Comparison of ENCODE assay signal across 12 cellular contexts in the genomic region with DNA sequence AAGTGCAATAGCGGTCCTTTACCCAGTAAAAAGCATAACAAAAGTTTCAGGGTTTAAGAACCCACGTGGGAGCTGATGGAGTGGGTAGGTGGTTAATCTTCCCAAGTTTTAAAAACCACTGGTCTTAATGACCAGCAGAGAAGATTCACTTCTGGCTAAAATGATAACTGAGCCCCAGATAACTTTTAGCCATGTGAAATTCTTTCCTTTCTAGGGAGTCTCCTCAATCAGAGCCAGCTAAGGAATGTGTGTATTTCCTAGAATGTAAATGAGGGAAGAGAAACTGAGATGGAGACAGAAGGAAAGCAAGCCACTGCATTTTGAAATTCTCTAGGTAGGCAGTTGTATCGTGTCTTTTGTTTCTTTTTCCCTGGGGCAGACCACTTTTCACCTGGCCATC. TPM values are rescaled to one million over a fixed set of nuclear protein-coding genes. Genes with fewer than 3 reads are reported as not detected.
DNase-seq lines count a peak whose midpoint lies in the region; ATAC-seq, FAIRE-seq and TF ChIP-seq lines count a peak whose summit lies in the region.
"Had no signal": no experiment of that assay in that cellular context is flagged by ENCODE, and none has a peak within 500 bp of the region (broad histone marks: within the 10 kb centered on the region; RNA-seq: fewer than 3 reads in every experiment).

No MANE protein-coding gene starts in this region.

- peaks cover 28% of the 10 kb centered on the region for H3F3A ChIP-seq in GM23248 (ENCODE audit: insufficient read depth)
- peaks cover 8% of the 10 kb centered on the region for H3F3A ChIP-seq in smooth muscle cell (ENCODE audit: low read depth)

- H3K9me3 Mint-ChIP-seq in CD8-positive, alpha-beta T cell: no peaks in the 10 kb centered on the region

- peaks cover 2% of the 10 kb centered on the region for H3K4me1 Mint-ChIP-seq in CD8-positive, alpha-beta T cell (ENCODE audit: low read depth)

- no peak overlapping the region for H3K27ac Mint-ChIP-seq in CD8-positive, alpha-beta T cell

- no peaks in the 10 kb centered on the region for H3K36me3 ChIP-seq in GM23248 (ENCODE audit: low read depth)
- no peaks in the 10 kb centered on the region for H3K36me3 ChIP-seq in ascending aorta
- no peaks in the 10 kb centered on the region for H3K36me3 ChIP-seq in kidney (ENCODE audit: control insufficient read depth in 1 of 2, insufficient read depth in 2 of 2, low read length in 2 of 2)
- H3K36me3 ChIP-seq in smooth muscle cell (ENCODE audit: low read depth): no peaks in the 10 kb centered on the region
- H3K36me3 ChIP-seq in CD8-positive, alpha-beta T cell (ENCODE audit: insufficient read depth, low read length): no peaks in the 10 kb centered on the region
- H3K36me3 ChIP-seq: HAP-1 had no signal

- TF ChIP-seq CTCF in ascending aorta (IDR thresholded peaks at IDR 0.05) (no peak), kidney (IDR thresholded peaks at IDR 0.05; ENCODE audit: borderline replicate concordance, extremely low read depth, insufficient read depth) (no peak), smooth muscle cell (IDR thresholded peaks at IDR 0.05; ENCODE audit: borderline replicate concordance, insufficient read depth, poor library complexity, severe bottlenecking) (peak; percentile 1)
- no peak for TF ChIP-seq CTCF in CD8-positive, alpha-beta T cell (IDR thresholded peaks at IDR 0.05)

- CTCF ChIA-PET in CD8-positive, alpha-beta T cell (lab: Charles Lee): no interaction called here

- FAIRE-seq in kidney (lab: Jason Lieb, UNC): no peak
- FAIRE-seq: TTC549 had no signal

- no peaks in the 10 kb centered on the region for H3K36me3 Mint-ChIP-seq in CD8-positive, alpha-beta T cell

- no peaks in the 10 kb centered on the region for H3K9me2 ChIP-seq in GM23248 (ENCODE audit: insufficient read depth)

- in situ Hi-C loops in GM23248 (cut with MboI): no loop called here

- no peaks in the 10 kb centered on the region for H3K9me3 ChIP-seq in GM23248 (ENCODE audit: low read depth)
- no peaks in the 10 kb centered on the region for H3K9me3 ChIP-seq in ascending aorta
- H3K9me3 ChIP-seq in kidney (ENCODE audit: control insufficient read depth in 1 of 2, low read length in 2 of 2): no peaks in the 10 kb centered on the region
- H3K9me3 ChIP-seq in smooth muscle cell (replicated peaks; ENCODE audit: low read depth): no peaks in the 10 kb centered on the region
- H3K9me3 ChIP-seq in CD8-positive, alpha-beta T cell (ENCODE audit: low read length): no peaks in the 10 kb centered on the region
- H3K9me3 ChIP-seq: HAP-1 had no signal

- H4K20me1 ChIP-seq in GM23248 (ENCODE audit: insufficient read depth) (no peaks in the 10 kb centered on the region), smooth muscle cell (ENCODE audit: low read depth) (peaks cover 6% of the 10 kb centered on the region)

- H3K4me2 ChIP-seq in GM23248 (ENCODE audit: unreplicated experiment) (peak overlapping the region; percentile 83), smooth muscle cell (peak overlapping the region; percentile 86)

- POLR2A ChIA-PET in CD8-positive, alpha-beta T cell (lab: Charles Lee): no interaction called here

- 47 to 55% methylated on average over 3 of the region's 3 CpGs for WGBS in GM23248 (ENCODE audit: low coverage in 1 of 2, low lambda C conversion rate in 2 of 2, missing lambda C conversion rate in 2 of 2), 2 experiments
- 13% methylated on average over 3 of the region's 3 CpGs for WGBS in smooth muscle cell (ENCODE audit: low lambda C conversion rate)

- peak overlapping the region; percentile 74 for H3K9ac ChIP-seq in GM23248
- H3K9ac ChIP-seq in kidney (ENCODE audit: low read length in 2 of 2): no peak overlapping the region
- peak overlapping the region; percentile 49 for H3K9ac ChIP-seq in smooth muscle cell (ENCODE audit: low read depth)

- H3K27ac ChIP-seq in GM23248: peak overlapping the region; percentile 22; the same call in 1 of the 2 replicates
- H3K27ac ChIP-seq in ascending aorta: no peak overlapping the region
- no peak overlapping the region for H3K27ac ChIP-seq in kidney (ENCODE audit: low read depth in 2 of 2, low read length in 2 of 2)
- H3K27ac ChIP-seq in smooth muscle cell (ENCODE audit: low read depth): peak overlapping the region; percentile 65
- no peak overlapping the region for H3K27ac ChIP-seq in CD8-positive, alpha-beta T cell (ENCODE audit: low read depth, low read length)

- H2AFZ ChIP-seq in GM23248: peak overlapping the region; percentile 64; the same call in 1 of the 2 replicates
- no peak overlapping the region for H2AFZ ChIP-seq in smooth muscle cell (ENCODE audit: low read depth)

- no peak overlapping the region for H3K4me3 Mint-ChIP-seq in CD8-positive, alpha-beta T cell

- peak; percentile 32 for DNase-seq in GM23248
- no peak for DNase-seq in ascending aorta (ENCODE audit: low spot score in 2 of 2)
- no peak for DNase-seq in kidney
- DNase-seq in smooth muscle cell (lab: John Stamatoyannopoulos, UW; ENCODE audit: unreplicated experiment): no peak
- DNase-seq in CD8-positive, alpha-beta T cell: no peak
- no peak for DNase-seq in DMS79 (lab: John Stamatoyannopoulos, UW)
- DNase-seq in glomerular visceral epithelial cell (ENCODE audit: extremely low spot score): no peak
- DNase-seq: activated gamma-delta T cell treated with Interleukin-2 at 50 U/mL for 16 hours; stimulated activated CD4-positive, alpha-beta T cell treated with anti-CD3 and anti-CD28 coated beads, Interleukin-4, amount 100 ng/mL, for 24 hours had no signal

- H3K4me1 ChIP-seq in GM23248 (ENCODE audit: insufficient read depth) (peaks cover 25% of the 10 kb centered on the region), ascending aorta (peaks cover 4 to 9% of the 10 kb centered on the region in 2 donors), kidney (ENCODE audit: control insufficient read depth in 1 of 2, insufficient read depth in 1 of 2, low read depth in 1 of 2, low read length in 2 of 2) (peaks cover 0 to 3% of the 10 kb centered on the region in 2 donors), smooth muscle cell (ENCODE audit: low read depth) (peaks cover 6% of the 10 kb centered on the region)
- H3K4me1 ChIP-seq in CD8-positive, alpha-beta T cell (ENCODE audit: insufficient read depth, low read length): no peaks in the 10 kb centered on the region
- H3K4me1 ChIP-seq: HAP-1 had no signal

- H3K4me3 ChIP-seq in GM23248 (peak overlapping the region; percentile 77), ascending aorta (peak overlapping the region; percentile 51 to 81), kidney (ENCODE audit: low read length in 2 of 2) (peak overlapping the region; percentile 32 to 45), smooth muscle cell (peak overlapping the region; percentile 63)
- no peak overlapping the region for H3K4me3 ChIP-seq in CD8-positive, alpha-beta T cell (ENCODE audit: low read depth, low read length)
- H3K4me3 ChIP-seq: HAP-1 had no signal

- intact Hi-C loops in ascending aorta (cut with DNase I) (no loop called here), kidney (cut with DNase I) (no loop called here)
- intact Hi-C loops in CD8-positive, alpha-beta T cell (cut with DNase I, micrococcal nuclease): no loop called here

- H3K27me3 Mint-ChIP-seq in CD8-positive, alpha-beta T cell (ENCODE audit: low read depth): peaks cover 30% of the 10 kb centered on the region

- H3K27me3 ChIP-seq in GM23248 (replicated peaks; ENCODE audit: insufficient read depth) (no peaks in the 10 kb centered on the region), ascending aorta (no peaks in the 10 kb centered on the region), smooth muscle cell (ENCODE audit: low read depth) (peaks cover 26% of the 10 kb centered on the region)
- H3K27me3 ChIP-seq in CD8-positive, alpha-beta T cell (ENCODE audit: insufficient read depth, low read length): no peaks in the 10 kb centered on the region

- no peak for ATAC-seq in HG03159 (IDR thresholded peaks at IDR 0.05; ENCODE audit: unreplicated experiment)
- ATAC-seq in CD8-positive, alpha-beta T cell: no peak

- 0 out of 2 replicates have a peak, but pooled peaks cover 19% of the 10 kb centered on the region for H3K79me2 ChIP-seq in GM23248 (ENCODE audit: insufficient read depth)
- peaks cover 6% of the 10 kb centered on the region for H3K79me2 ChIP-seq in smooth muscle cell (ENCODE audit: low read depth)

RNA-seq across cellular contexts. Expression of a gene that starts 1.6 kb away (rescaled TPM):
- 24.9 and 25.9 TPM in 2 replicates for total RNA-seq in GM23248 (2014; rRNA removed; shearing (Covaris generic))
- polyA plus RNA-seq in GM23248 (2016; fragmentation: Nextera tagmentation; extraction: Ambion mirVana) (19.3 and 19.4 TPM in 2 replicates), kidney (ENCODE audit: insufficient read depth, low read depth, low replicate concordance) (1.3 TPM), smooth muscle cell (10.5 and 13.7 TPM in 2 replicates)
- total RNA-seq in ascending aorta (9.5 TPM), kidney (7.4 TPM), smooth muscle cell (10.8 and 13.8 TPM in 2 replicates)
- total RNA-seq in CD8-positive, alpha-beta T cell: not detected

Comparison
In these comparisons a context has a peak if more than half of its experiments do, and no peak if none do; other contexts are left out.
1. H3K27ac ChIP-seq: peak in GM23248 (single experiment) and smooth muscle cell (single experiment); none in ascending aorta (0 of 2), kidney (0 of 2) and CD8-positive, alpha-beta T cell (single experiment).
2. H3K9ac ChIP-seq: peak in GM23248 (single experiment) and smooth muscle cell (single experiment); none in kidney (0 of 2).